ENCODE assay signal across 8 cellular contexts in the genomic region with DNA sequence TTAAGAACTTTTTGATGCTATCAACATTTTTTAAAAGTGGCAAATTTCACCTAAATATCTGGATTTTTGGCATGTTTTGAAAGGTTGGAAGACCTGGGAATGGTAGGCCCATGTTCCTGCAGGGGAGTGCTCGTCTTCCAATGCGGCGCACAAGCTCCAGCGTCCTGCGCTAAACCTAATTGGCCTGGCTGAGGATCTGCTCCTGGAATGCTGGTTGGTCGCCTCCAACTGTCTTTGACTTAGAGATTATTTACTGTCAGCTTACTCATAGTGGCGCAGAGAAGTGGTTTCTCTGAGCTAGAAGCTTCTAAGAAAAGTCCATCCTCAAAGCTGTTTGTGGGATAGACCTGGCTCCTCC. TPM values are rescaled to one million over a fixed set of nuclear protein-coding genes. Genes with fewer than 3 reads are reported as not detected.
DNase-seq lines count a peak whose midpoint lies in the region; ATAC-seq and TF ChIP-seq lines count a peak whose summit lies in the region.

No MANE protein-coding gene starts in this region.

- H3K9ac ChIP-seq in BLaER1 treated with 17β-estradiol and CSF1 and Interleukin-3, amounts not matched to agents 10 nM and 100 nM, result peak overlapping the region; percentile 90 to 98 (median 93); a peak in 21 of 22 replicates
- H3K9ac ChIP-seq in duodenal mucosa (ENCODE audit: low read depth in 1 of 2, low read length in 2 of 2), result peak overlapping the region; percentile 4 to 25

- H3K4me1 ChIP-seq in BLaER1 treated with 17β-estradiol and CSF1 and Interleukin-3, amounts not matched to agents 10 nM and 100 nM, result peaks cover 59 to 72% (median 65%) of the 10 kb centered on the region in 10 experiments
- peaks cover 50 to 54% of the 10 kb centered on the region in 2 donors for H3K4me1 ChIP-seq in duodenal mucosa (ENCODE audit: control insufficient read depth in 1 of 2, insufficient read depth in 2 of 2, low read length in 2 of 2)
- H3K4me1 ChIP-seq in neuron (ENCODE audit: insufficient read depth, low read length), result peaks cover 16% of the 10 kb centered on the region
- peaks cover 16% of the 10 kb centered on the region for H3K4me1 ChIP-seq in foreskin keratinocyte

- DNase-seq in MG63 (no peak), GOT3 (lab: John Stamatoyannopoulos, UW) (no peak), foreskin keratinocyte (no peak)

- H3K9me3 ChIP-seq in BLaER1 treated with 17β-estradiol and CSF1 and Interleukin-3, amounts not matched to agents 10 nM and 100 nM (replicated peaks in 1 of 11), result peaks cover 0 to 6% (median 0%) of the 10 kb centered on the region in 11 experiments; a peak in 2 of 22 replicates
- H3K9me3 ChIP-seq in MG63, result no peaks in the 10 kb centered on the region
- H3K9me3 ChIP-seq in duodenal mucosa (ENCODE audit: control insufficient read depth in 1 of 2, low read length in 2 of 2), result no peaks in the 10 kb centered on the region
- H3K9me3 ChIP-seq in neuron (ENCODE audit: low read length), result no peaks in the 10 kb centered on the region

- peak overlapping the region; percentile 84 to 99 (median 95) for H3K4me2 ChIP-seq in BLaER1 treated with 17β-estradiol and CSF1 and Interleukin-3, amounts not matched to agents 10 nM and 100 nM

- no peak for TF ChIP-seq CTCF in foreskin keratinocyte (conservative IDR thresholded peaks at IDR 0.05)

- no peak for ATAC-seq in HG03439 (IDR thresholded peaks at IDR 0.05; ENCODE audit: unreplicated experiment)
- ATAC-seq in foreskin keratinocyte, result no peak
- ATAC-seq in GM21447 (IDR thresholded peaks at IDR 0.05; ENCODE audit: unreplicated experiment), result no peak

- H3K27me3 ChIP-seq in BLaER1 treated with 17β-estradiol and CSF1 and Interleukin-3, amounts not matched to agents 10 nM and 100 nM, result no peaks in the 10 kb centered on the region
- H3K27me3 ChIP-seq in MG63 (no peaks in the 10 kb centered on the region), duodenal mucosa (ENCODE audit: control insufficient read depth in 1 of 2, insufficient read depth in 2 of 2, low read length in 2 of 2) (no peaks in the 10 kb centered on the region), neuron (ENCODE audit: insufficient read depth, low read length) (no peaks in the 10 kb centered on the region), foreskin keratinocyte (no peaks in the 10 kb centered on the region)

- peaks cover 0 to 22% (median 15%) of the 10 kb centered on the region in 11 experiments; a peak in 14 of 22 replicates for H3K36me3 ChIP-seq in BLaER1 treated with 17β-estradiol and CSF1 and Interleukin-3, amounts not matched to agents 10 nM and 100 nM
- H3K36me3 ChIP-seq in MG63, result peaks cover 8% of the 10 kb centered on the region; the same call in 1 of the 2 replicates
- peaks cover 0 to 2% of the 10 kb centered on the region in 2 donors for H3K36me3 ChIP-seq in duodenal mucosa (ENCODE audit: control insufficient read depth in 1 of 2, insufficient read depth in 2 of 2, low read length in 2 of 2)
- H3K36me3 ChIP-seq in neuron (ENCODE audit: insufficient read depth, low read length), result no peaks in the 10 kb centered on the region

- peaks cover 0 to 15% (median 0%) of the 10 kb centered on the region in 11 experiments; a peak in 5 of 22 replicates for H4K20me1 ChIP-seq in BLaER1 treated with 17β-estradiol and CSF1 and Interleukin-3, amounts not matched to agents 10 nM and 100 nM

- peak overlapping the region; percentile 83 to 96 (median 94); a peak in 19 of 20 replicates for H3K4me3 ChIP-seq in BLaER1 treated with 17β-estradiol and CSF1 and Interleukin-3, amounts not matched to agents 10 nM and 100 nM
- H3K4me3 ChIP-seq in MG63 (peak overlapping the region; percentile 98), duodenal mucosa (ENCODE audit: low read depth in 1 of 2, low read length in 2 of 2) (peak overlapping the region; percentile 36 to 48), neuron (ENCODE audit: low read length) (peak overlapping the region; percentile 92)

- peak overlapping the region; percentile 93 for H2AFZ ChIP-seq in neuron (ENCODE audit: low read depth, low read length)

- peak overlapping the region; percentile 81 to 97 (median 93); a peak in 21 of 22 replicates for H3K27ac ChIP-seq in BLaER1 treated with 17β-estradiol and CSF1 and Interleukin-3, amounts not matched to agents 10 nM and 100 nM
- H3K27ac ChIP-seq in duodenal mucosa (ENCODE audit: low read depth, low read length) (no peak overlapping the region), foreskin keratinocyte (no peak overlapping the region)

RNA-seq across cellular contexts. Expression of a gene that starts 0.6 kb away (rescaled TPM):
- total RNA-seq in MG63 (2014; rRNA removed; shearing (Covaris generic); ENCODE audit: low replicate concordance), result 5.3 and 7.9 TPM in 2 replicates
- 80.9 and 86.6 TPM in 2 replicates for total RNA-seq in foreskin keratinocyte
- polyA plus RNA-seq in foreskin keratinocyte, result 41.3 and 43.1 TPM in 2 replicates

RNA-seq across cellular contexts. Expression of a gene that starts 51.5 kb away (rescaled TPM):
- 39.1 and 46.0 TPM in 2 replicates for total RNA-seq in MG63 (2014; rRNA removed; shearing (Covaris generic); ENCODE audit: low replicate concordance)
- 20.8 and 24.0 TPM in 2 replicates for total RNA-seq in foreskin keratinocyte
- 17.8 and 19.2 TPM in 2 replicates for polyA plus RNA-seq in foreskin keratinocyte

Comparison
In these comparisons a context has a peak if more than half of its experiments do, and no peak if none do; other contexts are left out.
1. H3K27ac ChIP-seq: peak in BLaER1 treated with 17β-estradiol and CSF1 and Interleukin-3, amounts not matched to agents 10 nM and 100 nM (11 of 11); none in duodenal mucosa (single experiment) and foreskin keratinocyte (single experiment).
2. H3K4me3 ChIP-seq: peak in every context shown above with its lines; median percentile 98 in MG63; 94 in BLaER1 treated with 17β-estradiol and CSF1 and Interleukin-3, amounts not matched to agents 10 nM and 100 nM; 92 in neuron; 42 in duodenal mucosa.